Comparison of ENCODE assay signal across 8 cellular contexts in genomic region chr9:93133641-93134017, GRCh38. TPM values are rescaled to one million over a fixed set of nuclear protein-coding genes. Genes with fewer than 3 reads are reported as not detected.
DNase-seq lines count a peak whose midpoint lies in the region; ATAC-seq and TF ChIP-seq lines count a peak whose summit lies in the region.

No MANE protein-coding gene starts in this region.

- H3K27me3 Mint-ChIP-seq in CD4-positive, alpha-beta memory T cell, result no peaks in the 10 kb centered on the region

- no peaks in the 10 kb centered on the region for H3K36me3 ChIP-seq in CD4-positive, alpha-beta memory T cell (ENCODE audit: insufficient read depth, low read length)

- H3K4me1 Mint-ChIP-seq in CD4-positive, alpha-beta memory T cell, result peaks cover 28 to 79% (median 53%) of the 10 kb centered on the region in 4 donors

- ATAC-seq in GM19455 (IDR thresholded peaks at IDR 0.05; ENCODE audit: unreplicated experiment) (peak; percentile 50), HG03565 (IDR thresholded peaks at IDR 0.05; ENCODE audit: unreplicated experiment) (peak; percentile 23), SK-N-SH treated with all-trans-retinoic acid at 6 μM for 48 hours (peak; percentile 78), right cardiac atrium (peak; percentile 73 to 75)

- CTCF ChIA-PET in CD4-positive, alpha-beta memory T cell (lab: Charles Lee; ENCODE audit: partially characterized antibody), result interaction anchor here (0.9 to 1.7 kb wide), 5 partner anchors 8 to 432 kb away, joined by 3 to 12 read pairs (median 4); no protein-coding TSS in a partner anchor

- H3K27ac Mint-ChIP-seq in CD4-positive, alpha-beta memory T cell, result peak overlapping the region; percentile 87 to 98 (median 93)

- H3K9me3 ChIP-seq in CD4-positive, alpha-beta memory T cell (ENCODE audit: control insufficient read depth in 1 of 2, low read length in 2 of 2), result no peaks in the 10 kb centered on the region
- no peaks in the 10 kb centered on the region for H3K9me3 ChIP-seq in right cardiac atrium (ENCODE audit: control insufficient read depth, low read length)

- WGBS in right cardiac atrium, result under 1% methylated on average over 37 of the region's 37 CpGs

- peak overlapping the region; percentile 20 to 82 for H3K4me3 ChIP-seq in CD4-positive, alpha-beta memory T cell (ENCODE audit: low read length in 2 of 2)
- peak overlapping the region; percentile 69 for H3K4me3 ChIP-seq in right cardiac atrium (ENCODE audit: low read length)

- intact Hi-C loops in CD4-positive, alpha-beta memory T cell (cut with micrococcal nuclease), result loop anchor here (1.0 to 10.0 kb wide), 5 partner anchors 11 to 431 kb away; partner anchors contain the start of genes CARD19, FAM120A and FAM120AOS
- intact Hi-C loops in right cardiac atrium (cut with DNase I) (no loop called here), posterior vena cava (cut with DNase I) (no loop called here)

- peaks cover 53% of the 10 kb centered on the region for H3K4me1 ChIP-seq in CD4-positive, alpha-beta memory T cell (ENCODE audit: insufficient read depth, low read length)
- peaks cover 21% of the 10 kb centered on the region for H3K4me1 ChIP-seq in right cardiac atrium (ENCODE audit: control insufficient read depth, insufficient read depth, low read length)

- DNase-seq in CD4-positive, alpha-beta memory T cell, result peak; percentile 40 to 88 (median 51)
- DNase-seq in amygdala (lab: John Stamatoyannopoulos, UW), result peak in 36 of 56 donors; percentile 23 to 75 (median 60)
- peak; percentile 83 to 93 (median 90) for DNase-seq in right cardiac atrium
- DNase-seq in posterior vena cava (ENCODE audit: low spot score), result peak; percentile 95
- no peak for DNase-seq in OCI-M2 (lab: John Stamatoyannopoulos, UW; ENCODE audit: unreplicated experiment)

- H3K27ac ChIP-seq in CD4-positive, alpha-beta memory T cell (ENCODE audit: low read depth, low read length), result peak overlapping the region; percentile 92
- peak overlapping the region; percentile 88 for H3K27ac ChIP-seq in right cardiac atrium (ENCODE audit: low read length)

- H3K9me3 Mint-ChIP-seq in CD4-positive, alpha-beta memory T cell, result no peaks in the 10 kb centered on the region

- peak overlapping the region; percentile 86 to 96 (median 89) for H3K4me3 Mint-ChIP-seq in CD4-positive, alpha-beta memory T cell

- peaks cover 0 to 15% of the 10 kb centered on the region in 2 donors for H3K36me3 Mint-ChIP-seq in CD4-positive, alpha-beta memory T cell

- POLR2A ChIA-PET in CD4-positive, alpha-beta memory T cell (lab: Charles Lee; ENCODE audit: partially characterized antibody), result interaction anchor here (0.6 to 3.0 kb wide), 32 partner anchors 8 to 464 kb away, joined by 3 to 58 read pairs (median 4); partner anchors contain the start of genes CARD19, IPPK and WNK2

- H3K27me3 ChIP-seq in CD4-positive, alpha-beta memory T cell (ENCODE audit: insufficient read depth, low read length), result no peaks in the 10 kb centered on the region
- no peaks in the 10 kb centered on the region for H3K27me3 ChIP-seq in right cardiac atrium (ENCODE audit: control insufficient read depth, insufficient read depth)

TF ChIP-seq in SK-N-SH treated with all-trans-retinoic acid at 6 μM for 48 hours, 23 proteins besides CTCF, POLR2A, EP300 and RAD21:
- TF ChIP-seq TOX (CRISPR knock-in tag; IDR thresholded peaks at IDR 0.05; ENCODE audit: borderline replicate concordance), result no peak
- TF ChIP-seq ZNF565 (CRISPR knock-in tag; conservative IDR thresholded peaks at IDR 0.05; ENCODE audit: low read depth), result no peak
- no peak for TF ChIP-seq TCF4 (CRISPR knock-in tag; IDR thresholded peaks at IDR 0.05; ENCODE audit: borderline replicate concordance)
- TF ChIP-seq ZFP30 (CRISPR knock-in tag; IDR thresholded peaks at IDR 0.05), result no peak
- no peak for TF ChIP-seq GLIS3 (CRISPR knock-in tag; IDR thresholded peaks at IDR 0.05)
- no peak for TF ChIP-seq BACH2 (CRISPR knock-in tag; IDR thresholded peaks at IDR 0.05; ENCODE audit: borderline replicate concordance)
- TF ChIP-seq ESRRG (CRISPR knock-in tag; IDR thresholded peaks at IDR 0.05), result no peak
- no peak for TF ChIP-seq ZNF70 (CRISPR knock-in tag; IDR thresholded peaks at IDR 0.05)
- no peak for TF ChIP-seq TSHZ2 (CRISPR knock-in tag; IDR thresholded peaks at IDR 0.05)
- no peak for TF ChIP-seq OSR1 (CRISPR knock-in tag; IDR thresholded peaks at IDR 0.05)

RNA-seq across cellular contexts. Expression of gene NINJ1, which starts 0.4 kb away (rescaled TPM):
- 10 to 100 TPM; 31.1 to 31.3 TPM for total RNA-seq in CD4-positive, alpha-beta memory T cell
- polyA plus RNA-seq in CD4-positive, alpha-beta memory T cell, result 10 to 100 TPM; 75.7 to 92.4 TPM
- total RNA-seq in right cardiac atrium (10 to 100 TPM; 42.9 to 68.4 (median 62.7) TPM), posterior vena cava (10 to 100 TPM; 30.6 to 39.5 TPM)
- 96.2 TPM for polyA plus RNA-seq in right cardiac atrium

RNA-seq across cellular contexts. Expression of gene CARD19, which starts 37.6 kb away (rescaled TPM):
- 10 to 100 TPM; 57.8 to 64.2 TPM for total RNA-seq in CD4-positive, alpha-beta memory T cell
- polyA plus RNA-seq in CD4-positive, alpha-beta memory T cell, result 10 to 100 TPM; 65.6 to 88.7 TPM
- 10 to 100 TPM; 17.7 to 26.6 (median 22.5) TPM for total RNA-seq in right cardiac atrium
- polyA plus RNA-seq in right cardiac atrium, result 30.3 TPM
- 10 to 100 TPM; 40.8 to 43.0 TPM for total RNA-seq in posterior vena cava

RNA-seq across cellular contexts. Expression of gene WNK2, which starts 50.3 kb away (rescaled TPM):
- under 1 TPM in 1 of 2 experiments, not detected in 1; 0.26 TPM for total RNA-seq in CD4-positive, alpha-beta memory T cell
- polyA plus RNA-seq in CD4-positive, alpha-beta memory T cell, result not detected
- 100 to 1,000 TPM; 217 to 322 (median 278) TPM for total RNA-seq in right cardiac atrium
- polyA plus RNA-seq in right cardiac atrium, result 167 TPM
- total RNA-seq in posterior vena cava, result 10 to 100 TPM; 34.8 to 39.5 TPM

Comparison
In these comparisons a context has a peak if more than half of its experiments do, and no peak if none do; other contexts are left out.
1. ATAC-seq: peak in every context shown above with its lines; median percentile 78 in SK-N-SH treated with all-trans-retinoic acid at 6 μM for 48 hours; 74 in right cardiac atrium; 50 in GM19455; 23 in HG03565.
2. RNA of gene WNK2, which starts 50.3 kb away (total RNA-seq): 217 to 322 TPM in right cardiac atrium and 34.8 to 39.5 TPM in posterior vena cava; 0.26 TPM in CD4-positive, alpha-beta memory T cell; every median in the first group is over 10 times any median in the second.